In genomic region chr11:71450507-71450906, GRCh38 we compare ENCODE assay signal across 1 cellular context.
TF ChIP-seq lines count a peak whose summit lies in the region.

No MANE protein-coding gene starts in this region.

TF ChIP-seq in A549, 52 proteins besides CTCF, POLR2A, EP300 and RAD21:
- TF ChIP-seq FOSB (CRISPR knock-in tag; IDR thresholded peaks at IDR 0.05) = no peak
- TF ChIP-seq SMC3 (IDR thresholded peaks at IDR 0.05) = no peak
- no peak for TF ChIP-seq CEBPB (IDR thresholded peaks at IDR 0.05)
- no peak for TF ChIP-seq FOXS1 (CRISPR knock-in tag; IDR thresholded peaks at IDR 0.05)
- TF ChIP-seq ZNF302 (CRISPR knock-in tag; IDR thresholded peaks at IDR 0.05) = no peak
- TF ChIP-seq KDM1A (IDR thresholded peaks at IDR 0.05; ENCODE audit: low read depth) = no peak
- no peak for TF ChIP-seq RCOR1 (IDR thresholded peaks at IDR 0.05; ENCODE audit: low read depth, low read length)
- no peak for TF ChIP-seq HDAC2 (IDR thresholded peaks at IDR 0.05)
- TF ChIP-seq FOSL2 (IDR thresholded peaks at IDR 0.05) = no peak
- no peak for TF ChIP-seq FOSL2 (CRISPR knock-in tag; IDR thresholded peaks at IDR 0.05)
- TF ChIP-seq RNF2 (IDR thresholded peaks at IDR 0.05; ENCODE audit: borderline replicate concordance, low read depth) = no peak
- TF ChIP-seq, protein P1, sequence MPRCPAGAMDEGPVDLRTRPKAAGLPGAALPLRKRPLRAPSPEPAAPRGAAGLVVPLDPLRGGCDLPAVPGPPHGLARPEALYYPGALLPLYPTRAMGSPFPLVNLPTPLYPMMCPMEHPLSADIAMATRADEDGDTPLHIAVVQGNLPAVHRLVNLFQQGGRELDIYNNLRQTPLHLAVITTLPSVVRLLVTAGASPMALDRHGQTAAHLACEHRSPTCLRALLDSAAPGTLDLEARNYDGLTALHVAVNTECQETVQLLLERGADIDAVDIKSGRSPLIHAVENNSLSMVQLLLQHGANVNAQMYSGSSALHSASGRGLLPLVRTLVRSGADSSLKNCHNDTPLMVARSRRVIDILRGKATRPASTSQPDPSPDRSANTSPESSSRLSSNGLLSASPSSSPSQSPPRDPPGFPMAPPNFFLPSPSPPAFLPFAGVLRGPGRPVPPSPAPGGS (IDR thresholded peaks at IDR 0.05) = no peak
- TF ChIP-seq POLR2AphosphoS2 (conservative IDR thresholded peaks at IDR 0.05; ENCODE audit: low read length) = no peak
